ENCODE assay signal across 12 cellular contexts in genomic region chr22:27851974-27852713, GRCh38. TPM values are rescaled to one million over a fixed set of nuclear protein-coding genes. Genes with fewer than 3 reads are reported as not detected.
DNase-seq lines count a peak whose midpoint lies in the region; ATAC-seq and TF ChIP-seq lines count a peak whose summit lies in the region.
"Had no signal": no experiment of that assay in that cellular context is flagged by ENCODE, and none has a peak within 500 bp of the region (broad histone marks: within the 10 kb centered on the region; RNA-seq: fewer than 3 reads in every experiment).

No MANE protein-coding gene starts in this region.

- H3K4me3 Mint-ChIP-seq in WTC11 (no peak overlapping the region), neural progenitor cell (no peak overlapping the region)
- H3K4me3 Mint-ChIP-seq: CD4-positive, alpha-beta memory T cell; naive thymus-derived CD4-positive, alpha-beta T cell had no signal

- ATAC-seq in WTC11: no peak
- ATAC-seq: naive thymus-derived CD4-positive, alpha-beta T cell had no signal

- peak overlapping the region; percentile 24 for H3K4me2 ChIP-seq in neural progenitor cell

- H4K20me1 ChIP-seq in neural progenitor cell (ENCODE audit: low read depth): peaks cover 45% of the 10 kb centered on the region

- H3K4me1 Mint-ChIP-seq in WTC11 (peaks cover 55% of the 10 kb centered on the region), neural progenitor cell (peaks cover 46% of the 10 kb centered on the region)

- H3F3A ChIP-seq in neural progenitor cell (ENCODE audit: low read depth): peaks cover 40% of the 10 kb centered on the region

- DNase-seq in WTC11 (ENCODE audit: low spot score) (no peak), foreskin melanocyte (peak; percentile 26), neural progenitor cell (ENCODE audit: low spot score) (peak; percentile 35), NCI-H524 (lab: John Stamatoyannopoulos, UW) (no peak), COLO829 (ENCODE audit: low spot score) (no peak), GM19238 (ENCODE audit: insufficient read length, low spot score) (no peak)
- DNase-seq: activated naive CD4-positive, alpha-beta T cell; CD4-positive, alpha-beta memory T cell; GF-D8; naive thymus-derived CD4-positive, alpha-beta T cell had no signal

- POLR2A ChIA-PET in WTC11 (lab: Charles Lee): no interaction called here

- no peak overlapping the region for H2AFZ ChIP-seq in neural progenitor cell (replicated peaks)

- TF ChIP-seq CTCF in WTC11 (IDR thresholded peaks at IDR 0.05): no peak
- TF ChIP-seq CTCF in neural progenitor cell (IDR thresholded peaks at IDR 0.05): no peak

- no peaks in the 10 kb centered on the region for H3K79me2 ChIP-seq in neural progenitor cell (ENCODE audit: low read depth)

- H3K9me3 ChIP-seq in HUES64 (ENCODE audit: insufficient read depth, low read depth, low read length) (no peaks in the 10 kb centered on the region), neural progenitor cell (ENCODE audit: low read depth) (no peaks in the 10 kb centered on the region)

- CTCF ChIA-PET in WTC11 (lab: Charles Lee): interaction anchor here (0.7 to 1.0 kb wide), 2 partner anchors 31 to 157 kb away, joined by 3 read pairs; no protein-coding TSS in a partner anchor

- peaks cover 45% of the 10 kb centered on the region for H3K4me1 ChIP-seq in HUES64 (ENCODE audit: insufficient read depth, low read length)
- H3K4me1 ChIP-seq in neural progenitor cell: peaks cover 43% of the 10 kb centered on the region

- H3K27me3 Mint-ChIP-seq in WTC11 (ENCODE audit: low read depth) (no peaks in the 10 kb centered on the region), neural progenitor cell (ENCODE audit: insufficient read depth, low read depth) (no peaks in the 10 kb centered on the region)
- H3K27me3 Mint-ChIP-seq: CD4-positive, alpha-beta memory T cell; naive thymus-derived CD4-positive, alpha-beta T cell had no signal

- H3K27ac ChIP-seq in HUES64 (ENCODE audit: low read depth, low read length) (peak overlapping the region; percentile 92; the same call in 1 of the 2 replicates), neural progenitor cell (peak overlapping the region; percentile 18)

- no peaks in the 10 kb centered on the region for H3K27me3 ChIP-seq in HUES64 (ENCODE audit: insufficient read depth, low read length)
- no peaks in the 10 kb centered on the region for H3K27me3 ChIP-seq in neural progenitor cell

- H3K4me3 ChIP-seq in HUES64 (ENCODE audit: low read length): no peak overlapping the region
- no peak overlapping the region for H3K4me3 ChIP-seq in neural progenitor cell

- H3K36me3 Mint-ChIP-seq in WTC11: peaks cover 42% of the 10 kb centered on the region
- H3K36me3 Mint-ChIP-seq in neural progenitor cell: peaks cover 15% of the 10 kb centered on the region

- no peak overlapping the region for H3K9ac ChIP-seq in HUES64 (ENCODE audit: low read depth, low read length)
- H3K9ac ChIP-seq in neural progenitor cell: no peak overlapping the region

- 86% methylated on average over 7 of the region's 7 CpGs for WGBS in HUES64

- H3K9me3 Mint-ChIP-seq in WTC11: no peaks in the 10 kb centered on the region
- H3K9me3 Mint-ChIP-seq in neural progenitor cell: no peaks in the 10 kb centered on the region
- H3K9me3 Mint-ChIP-seq: CD4-positive, alpha-beta memory T cell; naive thymus-derived CD4-positive, alpha-beta T cell had no signal

- H3K27ac Mint-ChIP-seq in WTC11: peak overlapping the region; percentile 53
- no peak overlapping the region for H3K27ac Mint-ChIP-seq in neural progenitor cell
- H3K27ac Mint-ChIP-seq: naive thymus-derived CD4-positive, alpha-beta T cell had no signal

- H3K36me3 ChIP-seq in HUES64 (ENCODE audit: insufficient read depth, low read length): peaks cover 77% of the 10 kb centered on the region
- peaks cover 13% of the 10 kb centered on the region for H3K36me3 ChIP-seq in neural progenitor cell

TF ChIP-seq in WTC11, 78 proteins besides CTCF, POLR2A, EP300 and RAD21:
- TF ChIP-seq ZNF121 (CRISPR knock-in tag; IDR thresholded peaks at IDR 0.05): no peak
- TF ChIP-seq E2F5 (CRISPR knock-in tag; IDR thresholded peaks at IDR 0.05): no peak
- no peak for TF ChIP-seq ZNF423 (CRISPR knock-in tag; IDR thresholded peaks at IDR 0.05)
- TF ChIP-seq GRHL2 (CRISPR knock-in tag; IDR thresholded peaks at IDR 0.05; ENCODE audit: insufficient replicate concordance, severe bottlenecking): no peak
- no peak for TF ChIP-seq ZNF425 (CRISPR knock-in tag; conservative IDR thresholded peaks at IDR 0.05)
- no peak for TF ChIP-seq ZSCAN18 (CRISPR knock-in tag; IDR thresholded peaks at IDR 0.05)

RNA-seq across cellular contexts. Expression of gene MN1, which starts 50.6 kb away (rescaled TPM):
- 11.3 TPM for polyA plus RNA-seq in HUES64 (2013, experiment 1 of 2)
- 14.9 TPM for polyA plus RNA-seq in HUES64 (2013, experiment 2 of 2)
- total RNA-seq in WTC11 (2021) (16.3 to 21.3 TPM (median 16.7 TPM) in 3 replicates), neural progenitor cell (ENCODE audit: low replicate concordance) (13.3 and 27.2 TPM in 2 replicates)
- total RNA-seq: HT-29 had no signal
- polyA plus RNA-seq: naive thymus-derived CD4-positive, alpha-beta T cell had no signal

Comparison
In these comparisons a context has a peak if more than half of its experiments do, and no peak if none do; other contexts are left out.
1. DNase-seq: peak in foreskin melanocyte (single experiment) and neural progenitor cell (single experiment); none in WTC11 (single experiment), NCI-H524 (0 of 2), COLO829 (single experiment) and GM19238 (single experiment).